2 cellular contexts compared by ENCODE assay signal in the genomic region with DNA sequence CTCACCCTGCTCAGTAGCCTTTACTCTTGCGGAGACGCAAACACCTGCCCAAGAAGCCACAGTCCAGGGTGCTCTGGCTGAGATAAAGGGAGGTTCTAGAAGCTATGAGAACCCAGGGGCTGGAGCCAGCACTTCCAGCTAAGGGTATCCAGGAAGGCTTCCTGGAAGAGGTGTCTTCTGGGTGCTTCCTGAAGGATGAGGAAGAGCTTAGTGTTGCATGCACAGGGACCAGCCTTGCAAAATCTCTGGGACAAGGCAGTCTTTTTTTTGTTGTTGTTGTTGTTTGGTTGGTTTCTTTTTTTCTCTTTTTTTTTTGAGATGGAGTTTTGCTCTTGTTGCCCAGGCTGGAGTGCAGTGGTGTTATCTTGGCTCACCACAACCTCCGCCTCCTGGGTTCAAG.
TF ChIP-seq lines count a peak whose summit lies in the region.

No MANE protein-coding gene starts in this region.

TF ChIP-seq in A549, 52 proteins besides CTCF, POLR2A, EP300 and RAD21:
- TF ChIP-seq ZFP36 (IDR thresholded peaks at IDR 0.05; ENCODE audit: borderline replicate concordance, partially characterized antibody) (peak; percentile 82), FOSL2 (IDR thresholded peaks at IDR 0.05) (no peak), FOSL2 (CRISPR knock-in tag; IDR thresholded peaks at IDR 0.05) (no peak), SMC3 (IDR thresholded peaks at IDR 0.05) (no peak)
TF ChIP-seq in A549: peak in this region for 1.

TF ChIP-seq in H1, 55 proteins besides CTCF, POLR2A, EP300 and RAD21:
- TF ChIP-seq BACH1 (IDR thresholded peaks at IDR 0.05; ENCODE audit: low read length) (no peak), RBBP5 (IDR thresholded peaks at IDR 0.05; ENCODE audit: borderline replicate concordance, low read depth, low read length) (no peak), MAFK (IDR thresholded peaks at IDR 0.05; ENCODE audit: low read depth, low read length) (no peak), TBP (IDR thresholded peaks at IDR 0.05; ENCODE audit: low read depth, low read length) (no peak), YY1 (IDR thresholded peaks at IDR 0.05; ENCODE audit: low read depth, low read length) (no peak), EZH2 (IDR thresholded peaks at IDR 0.05; ENCODE audit: low read depth, low read length, severe bottlenecking) (no peak), KDM1A (IDR thresholded peaks at IDR 0.05; ENCODE audit: borderline replicate concordance, low read length) (no peak), BCL11A (IDR thresholded peaks at IDR 0.05; ENCODE audit: low read depth in 2 of 2, low read length in 2 of 2) (no peak), CBX5 (IDR thresholded peaks at IDR 0.05; ENCODE audit: low read depth, low read length) (no peak), TEAD4 (IDR thresholded peaks at IDR 0.05; ENCODE audit: low read depth, low read length) (no peak)
- TF ChIP-seq, protein P1, sequence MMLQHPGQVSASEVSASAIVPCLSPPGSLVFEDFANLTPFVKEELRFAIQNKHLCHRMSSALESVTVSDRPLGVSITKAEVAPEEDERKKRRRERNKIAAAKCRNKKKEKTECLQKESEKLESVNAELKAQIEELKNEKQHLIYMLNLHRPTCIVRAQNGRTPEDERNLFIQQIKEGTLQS (IDR thresholded peaks at IDR 0.05; ENCODE audit: insufficient read depth, low read depth, low read length): no peak
